In genomic region chr10:1229116-1229515, GRCh38 we compare ENCODE assay signal across 20 cellular contexts.
DNase-seq lines count a peak whose midpoint lies in the region; TF ChIP-seq lines count a peak whose summit lies in the region.
"Had no signal": no experiment of that assay in that cellular context is flagged by ENCODE, and none has a peak within 500 bp of the region (broad histone marks: within the 10 kb centered on the region; RNA-seq: fewer than 3 reads in every experiment).

No MANE protein-coding gene starts in this region.

- CTCF ChIA-PET in RWPE1 (lab: Yijun Ruan, JAX), result no interaction called here

- H4K91ac ChIP-seq in H9 (ENCODE audit: insufficient read length, low read depth, low read length), result no peak overlapping the region

- H3K9me3 Mint-ChIP-seq in activated CD4-positive, alpha-beta T cell treated with anti-CD3 and anti-CD28 coated beads, Interleukin-2, amount 10 ng/mL, durations not matched to agents 24 days and 14 days, result no peaks in the 10 kb centered on the region
- peaks cover 11 to 25% of the 10 kb centered on the region in 2 experiments for H3K9me3 Mint-ChIP-seq in H9
- H3K9me3 Mint-ChIP-seq in endothelial cell (ENCODE audit: unreplicated experiment), result peaks cover 10% of the 10 kb centered on the region
- H3K9me3 Mint-ChIP-seq in progenitor cell of endocrine pancreas (ENCODE audit: low read depth), result peaks cover 8% of the 10 kb centered on the region

- H3K9me3 ChIP-seq in H9 (ENCODE audit: control insufficient read depth, low read depth, low read length) (no peaks in the 10 kb centered on the region), hepatocyte (ENCODE audit: low read depth) (no peaks in the 10 kb centered on the region)

- H2BK120ac ChIP-seq in H9 (ENCODE audit: low read depth, low read length, poor library complexity, severe bottlenecking), result no peak overlapping the region

- H3K56ac ChIP-seq in H9 (ENCODE audit: insufficient read length, low read depth, low read length), result no peak overlapping the region

- no peaks in the 10 kb centered on the region for H3K36me3 ChIP-seq in hepatocyte (replicated peaks; ENCODE audit: insufficient read depth, low read depth)
- H3K36me3 ChIP-seq: BLaER1 treated with 17β-estradiol and CSF1 and Interleukin-3, amounts not matched to agents 10 nM and 100 nM had no signal

- H3K4me3 Mint-ChIP-seq in activated CD4-positive, alpha-beta T cell treated with anti-CD3 and anti-CD28 coated beads, Interleukin-2, amount 10 ng/mL, durations not matched to agents 24 days and 14 days, result no peak overlapping the region
- H3K4me3 Mint-ChIP-seq in H9 (no peak overlapping the region), endothelial cell (ENCODE audit: unreplicated experiment) (peak overlapping the region; percentile 82), progenitor cell of endocrine pancreas (ENCODE audit: low read depth) (no peak overlapping the region)
- H3K4me3 Mint-ChIP-seq: CD8-positive, alpha-beta memory T cell; HFFc6 had no signal

- H4K20me1 ChIP-seq in H9 (ENCODE audit: control insufficient read depth, insufficient read depth, insufficient read length) (no peaks in the 10 kb centered on the region), hepatocyte (ENCODE audit: insufficient read depth, poor library complexity, severe bottlenecking) (no peaks in the 10 kb centered on the region)
- H4K20me1 ChIP-seq: BLaER1 treated with 17β-estradiol and CSF1 and Interleukin-3, amounts not matched to agents 10 nM and 100 nM had no signal

- no peaks in the 10 kb centered on the region for H3K36me3 Mint-ChIP-seq in activated CD4-positive, alpha-beta T cell treated with anti-CD3 and anti-CD28 coated beads, Interleukin-2, amount 10 ng/mL, durations not matched to agents 24 days and 14 days (ENCODE audit: low read depth)
- H3K36me3 Mint-ChIP-seq in H9 (ENCODE audit: insufficient read depth in 1 of 3, low read depth in 3 of 3) (peaks cover 9 to 26% (median 15%) of the 10 kb centered on the region in 3 experiments), endothelial cell (ENCODE audit: low read depth, unreplicated experiment) (peaks cover 52% of the 10 kb centered on the region), progenitor cell of endocrine pancreas (ENCODE audit: insufficient read depth) (peaks cover 5% of the 10 kb centered on the region)
- H3K36me3 Mint-ChIP-seq: CD4-positive, CD25-positive, alpha-beta regulatory T cell; CD8-positive, alpha-beta memory T cell had no signal

- H3K14ac ChIP-seq in H9 (ENCODE audit: insufficient read depth, low read length), result no peak overlapping the region

- H3K4me2 ChIP-seq in H9 (ENCODE audit: insufficient read depth, insufficient read length, low read length) (no peak overlapping the region), hepatocyte (no peak overlapping the region)

- POLR2A ChIA-PET in RWPE1 (lab: Yijun Ruan, JAX; ENCODE audit: low non-redundant PET), result no interaction called here

- H2BK15ac ChIP-seq in H9 (ENCODE audit: low read depth, low read length), result no peak overlapping the region

- peaks cover 8% of the 10 kb centered on the region for H3K27me3 Mint-ChIP-seq in activated CD4-positive, alpha-beta T cell treated with anti-CD3 and anti-CD28 coated beads, Interleukin-2, amount 10 ng/mL, durations not matched to agents 24 days and 14 days
- H3K27me3 Mint-ChIP-seq in H9 (ENCODE audit: low read depth) (peaks cover 23% of the 10 kb centered on the region), endothelial cell (ENCODE audit: unreplicated experiment) (peaks cover 12% of the 10 kb centered on the region), progenitor cell of endocrine pancreas (peaks cover 3% of the 10 kb centered on the region)
- H3K27me3 Mint-ChIP-seq: CD4-positive, CD25-positive, alpha-beta regulatory T cell had no signal

- no peaks in the 10 kb centered on the region for H3K23me2 ChIP-seq in H9 (ENCODE audit: insufficient read length, low read depth, low read length, poor library complexity, severe bottlenecking)

- H3K4ac ChIP-seq in H9 (ENCODE audit: low read depth, low read length), result no peak overlapping the region

- no peak overlapping the region for H3T11ph ChIP-seq in H9 (ENCODE audit: low read length)

- H2BK5ac ChIP-seq in H9 (ENCODE audit: insufficient read length, low read length), result no peak overlapping the region

- no peak overlapping the region for H2BK12ac ChIP-seq in H9 (ENCODE audit: insufficient read length, low read depth, low read length)

- H3K79me1 ChIP-seq in H9 (ENCODE audit: insufficient read depth, low read depth, low read length, poor library complexity, severe bottlenecking), result no peaks in the 10 kb centered on the region

- no CpG with 5 or more reads among the region's 3 CpGs for WGBS in H9 (ENCODE audit: extremely low coverage, insufficient read length, low lambda C conversion rate)
- 81% methylated on average over 3 of the region's 3 CpGs for WGBS in hepatocyte (ENCODE audit: low lambda C conversion rate, missing lambda C conversion rate)

- no peaks in the 10 kb centered on the region for H3K9me2 ChIP-seq in hepatocyte (replicated peaks; ENCODE audit: insufficient read depth)

- no peak overlapping the region for H2BK20ac ChIP-seq in H9 (ENCODE audit: low read depth, low read length, poor library complexity, severe bottlenecking)

- H3K4me1 ChIP-seq in H9 (ENCODE audit: insufficient read depth, low read length) (no peaks in the 10 kb centered on the region), hepatocyte (ENCODE audit: insufficient read depth) (no peaks in the 10 kb centered on the region)

- no peak overlapping the region for H3K27ac Mint-ChIP-seq in activated CD4-positive, alpha-beta T cell treated with anti-CD3 and anti-CD28 coated beads, Interleukin-2, amount 10 ng/mL, durations not matched to agents 24 days and 14 days
- H3K27ac Mint-ChIP-seq in H9, result peak overlapping the region in 1 of 3 experiments; percentile 52; a peak in 1 of 7 replicates
- H3K27ac Mint-ChIP-seq in endothelial cell (ENCODE audit: unreplicated experiment), result no peak overlapping the region
- peak overlapping the region; percentile 34 for H3K27ac Mint-ChIP-seq in progenitor cell of endocrine pancreas
- H3K27ac Mint-ChIP-seq: CD4-positive, CD25-positive, alpha-beta regulatory T cell; CD8-positive, alpha-beta memory T cell; HFFc6; IgD-negative memory B cell had no signal

- no peak overlapping the region for H3K23ac ChIP-seq in H9 (ENCODE audit: insufficient read length, low read depth, low read length)

- H3K9ac ChIP-seq in H9 (ENCODE audit: extremely low read depth, insufficient read length, low read length), result no peak overlapping the region

- H3K27me3 ChIP-seq in H9 (ENCODE audit: insufficient read depth, low read length), result no peaks in the 10 kb centered on the region
- H3K27me3 ChIP-seq in hepatocyte, result peaks cover under 1% of the 10 kb centered on the region

- no peak overlapping the region for H2AK5ac ChIP-seq in H9 (ENCODE audit: insufficient read length, low read length)

- no peak overlapping the region for H4K8ac ChIP-seq in H9 (replicated peaks; ENCODE audit: insufficient read length, low read depth, low read length)

- H4K5ac ChIP-seq in H9 (ENCODE audit: insufficient read length, low read depth, low read length), result no peak overlapping the region

- no peaks in the 10 kb centered on the region for H3K79me2 ChIP-seq in H9 (ENCODE audit: insufficient read depth, low read length)
- H3K79me2 ChIP-seq in hepatocyte, result no peaks in the 10 kb centered on the region

- intact Hi-C loops in activated CD4-positive, alpha-beta T cell treated with anti-CD3 and anti-CD28 coated beads, Interleukin-2, amount 10 ng/mL, durations not matched to agents 24 days and 14 days (cut with micrococcal nuclease), result no loop called here

- no peak overlapping the region for H3K27ac ChIP-seq in H9 (ENCODE audit: insufficient read length, low read depth, low read length)
- no peak overlapping the region for H3K27ac ChIP-seq in hepatocyte
- H3K27ac ChIP-seq in RWPE1, result no peak overlapping the region
- H3K27ac ChIP-seq: BLaER1 treated with 17β-estradiol and CSF1 and Interleukin-3, amounts not matched to agents 10 nM and 100 nM had no signal

- H3K4me3 ChIP-seq in hepatocyte, result no peak overlapping the region
- H3K4me3 ChIP-seq: BLaER1 treated with 17β-estradiol and CSF1 and Interleukin-3, amounts not matched to agents 10 nM and 100 nM; GM12878 had no signal

- H3K4me1 Mint-ChIP-seq in activated CD4-positive, alpha-beta T cell treated with anti-CD3 and anti-CD28 coated beads, Interleukin-2, amount 10 ng/mL, durations not matched to agents 24 days and 14 days, result no peaks in the 10 kb centered on the region
- H3K4me1 Mint-ChIP-seq in H9 (peaks cover 24 to 30% of the 10 kb centered on the region in 2 experiments), endothelial cell (ENCODE audit: unreplicated experiment) (peaks cover 8% of the 10 kb centered on the region), progenitor cell of endocrine pancreas (ENCODE audit: low read depth) (peaks cover 8% of the 10 kb centered on the region)
- H3K4me1 Mint-ChIP-seq: CD4-positive, CD25-positive, alpha-beta regulatory T cell; CD8-positive, alpha-beta memory T cell; IgD-negative memory B cell had no signal

- no peak overlapping the region for H3K18ac ChIP-seq in H9 (ENCODE audit: insufficient read length, low read depth, low read length)

- TF ChIP-seq CTCF in H9 (conservative IDR thresholded peaks at IDR 0.05) (no peak), endothelial cell (IDR thresholded peaks at IDR 0.05; ENCODE audit: unreplicated experiment) (no peak), progenitor cell of endocrine pancreas (IDR thresholded peaks at IDR 0.05; ENCODE audit: unreplicated experiment) (no peak), hepatocyte (IDR thresholded peaks at IDR 0.05; ENCODE audit: poor library complexity) (no peak), RWPE1 (conservative IDR thresholded peaks at IDR 0.05; ENCODE audit: low read depth) (no peak)

- DNase-seq in activated CD4-positive, alpha-beta T cell treated with anti-CD3 and anti-CD28 coated beads, Interleukin-2, amount 10 ng/mL, durations not matched to agents 24 days and 14 days, result peak; percentile 15
- no peak for DNase-seq in activated CD4-positive, alpha-beta T cell treated with anti-CD3 and anti-CD28 coated beads, Interleukin-2, amount 50 U/mL, for 48 hours
- peak; percentile 24 for DNase-seq in H9
- DNase-seq in endothelial cell (ENCODE audit: low spot score), result no peak
- no peak for DNase-seq in progenitor cell of endocrine pancreas (ENCODE audit: low spot score, unreplicated experiment)
- DNase-seq in hepatocyte (ENCODE audit: low spot score), result no peak
- no peak for DNase-seq in kidney glomerular epithelial cell (lab: John Stamatoyannopoulos, UW)
- no peak for DNase-seq in RWPE1 (ENCODE audit: low spot score)
- DNase-seq: 8988T; CD4-positive, CD25-positive, alpha-beta regulatory T cell; CD8-positive, alpha-beta memory T cell; COR-L47; DMS 273 treated with DMSO at 0.1 percent for 48 hours; DMS53; DND-41; EL; HFFc6 had no signal

- H2AFZ ChIP-seq in H9 (ENCODE audit: low read length) (no peak overlapping the region), hepatocyte (no peak overlapping the region)

Comparison
In these comparisons a context has a peak if more than half of its experiments do, and no peak if none do; other contexts are left out.
1. DNase-seq: peak in activated CD4-positive, alpha-beta T cell treated with anti-CD3 and anti-CD28 coated beads, Interleukin-2, amount 10 ng/mL, durations not matched to agents 24 days and 14 days (single experiment) and H9 (single experiment); none in activated CD4-positive, alpha-beta T cell treated with anti-CD3 and anti-CD28 coated beads, Interleukin-2, amount 50 U/mL, for 48 hours (0 of 2), endothelial cell (single experiment), progenitor cell of endocrine pancreas (single experiment), hepatocyte (single experiment), kidney glomerular epithelial cell (single experiment) and RWPE1 (single experiment).